Comparison of ENCODE assay signal across 12 cellular contexts in the genomic region with DNA sequence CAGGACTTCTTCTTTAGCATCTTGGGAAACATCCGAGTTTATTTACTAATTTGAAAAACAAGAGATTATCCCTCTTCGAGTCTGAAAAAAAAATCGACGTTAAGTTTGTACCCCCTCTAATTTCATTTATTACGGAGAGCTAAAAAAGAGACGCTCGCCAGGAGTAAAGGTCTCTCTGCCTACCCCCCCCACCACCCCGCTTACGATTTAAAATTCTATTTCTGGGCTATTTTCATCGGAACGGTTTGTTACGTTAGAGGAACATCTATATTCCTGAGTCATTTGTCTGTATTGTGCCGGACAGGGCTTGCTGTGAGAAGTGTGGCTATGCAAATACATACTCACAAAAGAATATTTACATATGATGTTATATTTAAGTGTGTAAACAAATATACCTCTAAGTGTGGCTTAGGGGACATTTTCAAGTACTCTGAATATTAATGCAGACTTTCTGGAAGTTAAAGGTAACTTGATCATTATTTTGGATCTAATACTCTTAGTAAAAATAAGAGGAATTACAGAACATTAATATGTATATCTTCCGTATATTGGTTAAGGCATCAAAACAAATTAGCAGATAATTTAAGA. TPM values are rescaled to one million over a fixed set of nuclear protein-coding genes. Genes with fewer than 3 reads are reported as not detected.
A peak's percentile ranks its signal among the peaks of the same experiment; 100 is the strongest.
DNase-seq lines count a peak whose midpoint lies in the region; ATAC-seq and TF ChIP-seq lines count a peak whose summit lies in the region.
"Had no signal": no experiment of that assay in that cellular context is flagged by ENCODE, and none has a peak within 500 bp of the region (broad histone marks: within the 10 kb centered on the region; RNA-seq: fewer than 3 reads in every experiment).

No MANE protein-coding gene starts in this region.

- peaks cover 66% of the 10 kb centered on the region for H3K27me3 Mint-ChIP-seq in T-helper 2 cell treated with Interferon-gamma antibody and Interleukin-4, amounts not matched to agents 5 μg/mL and 100 μg/mL, for 36 hours (ENCODE audit: low read depth)
- peaks cover 43% of the 10 kb centered on the region for H3K27me3 Mint-ChIP-seq in IgD-negative memory B cell

- H4K20me1 ChIP-seq in osteoblast (ENCODE audit: insufficient read depth, low read length) = peaks cover 3% of the 10 kb centered on the region

- peaks cover 6% of the 10 kb centered on the region for H3K9me3 Mint-ChIP-seq in T-helper 2 cell treated with Interferon-gamma antibody and Interleukin-4, amounts not matched to agents 5 μg/mL and 100 μg/mL, for 36 hours
- peaks cover 5 to 25% (median 8%) of the 10 kb centered on the region in 3 donors for H3K9me3 Mint-ChIP-seq in IgD-negative memory B cell

- no peaks in the 10 kb centered on the region for H3K36me3 ChIP-seq in osteoblast (ENCODE audit: insufficient read depth, low read length)

- H3K4me1 ChIP-seq in osteoblast (ENCODE audit: insufficient read depth, low read length) = peaks cover 20% of the 10 kb centered on the region
- H3K4me1 ChIP-seq: foreskin keratinocyte had no signal

- H3K4me3 ChIP-seq in osteoblast (ENCODE audit: insufficient read depth, low read length) = peak overlapping the region; percentile 84

- no peak overlapping the region for H3K27ac Mint-ChIP-seq in T-helper 2 cell treated with Interferon-gamma antibody and Interleukin-4, amounts not matched to agents 5 μg/mL and 100 μg/mL, for 36 hours
- peak overlapping the region; percentile 88 to 99 (median 97) for H3K27ac Mint-ChIP-seq in IgD-negative memory B cell

- peak overlapping the region; percentile 83 for H3K4me2 ChIP-seq in osteoblast (ENCODE audit: insufficient read depth, low read length)

- H3K79me2 ChIP-seq in osteoblast (ENCODE audit: insufficient read depth, low read length) = peaks cover 42% of the 10 kb centered on the region

- TF ChIP-seq CTCF in osteoblast (IDR thresholded peaks at IDR 0.05; ENCODE audit: extremely low read depth, low read depth, low read length) = no peak

- peaks cover 55% of the 10 kb centered on the region for H3K4me1 Mint-ChIP-seq in T-helper 2 cell treated with Interferon-gamma antibody and Interleukin-4, amounts not matched to agents 5 μg/mL and 100 μg/mL, for 36 hours (ENCODE audit: low read depth)
- peaks cover 28 to 53% (median 36%) of the 10 kb centered on the region in 3 donors for H3K4me1 Mint-ChIP-seq in IgD-negative memory B cell

- H3K9me3 ChIP-seq in osteoblast (ENCODE audit: low read depth, low read length) = no peaks in the 10 kb centered on the region

- peak overlapping the region; percentile 70 for H3K4me3 Mint-ChIP-seq in T-helper 2 cell treated with Interferon-gamma antibody and Interleukin-4, amounts not matched to agents 5 μg/mL and 100 μg/mL, for 36 hours
- H3K4me3 Mint-ChIP-seq in IgD-negative memory B cell = peak overlapping the region in 3 of 4 donors; percentile 77 to 100 (median 92)

- DNase-seq in T-helper 2 cell treated with Interferon-gamma antibody and Interleukin-4, amounts not matched to agents 5 μg/mL and 100 μg/mL, for 36 hours (ENCODE audit: low spot score) = no peak
- DNase-seq in T-helper 2 cell (no peak), astrocyte of the hippocampus (ENCODE audit: low read depth, low spot score) (peak; percentile 4), osteoblast (ENCODE audit: insufficient read length, low spot score, missing footprints) (no peak), NCI-H446 (lab: John Stamatoyannopoulos, UW) (no peak), SW480 (ENCODE audit: low spot score) (no peak)
- DNase-seq: foreskin keratinocyte, NCI-H1105 had no signal

- peaks cover 10% of the 10 kb centered on the region for H3K36me3 Mint-ChIP-seq in T-helper 2 cell treated with Interferon-gamma antibody and Interleukin-4, amounts not matched to agents 5 μg/mL and 100 μg/mL, for 36 hours (ENCODE audit: low read depth)
- H3K36me3 Mint-ChIP-seq in IgD-negative memory B cell = peaks cover 3% of the 10 kb centered on the region

- ATAC-seq in HG03108 (IDR thresholded peaks at IDR 0.05; ENCODE audit: unreplicated experiment) = no peak
- ATAC-seq: foreskin keratinocyte had no signal

- H3K27me3 ChIP-seq in osteoblast (ENCODE audit: insufficient read depth, low read length) = peaks cover 35% of the 10 kb centered on the region

- H3K27ac ChIP-seq in osteoblast (ENCODE audit: low read depth, low read length) = no peak overlapping the region
- H3K27ac ChIP-seq: BLaER1 treated with 17β-estradiol and CSF1 and Interleukin-3, amounts not matched to agents 10 nM and 100 nM; foreskin keratinocyte had no signal

- H2AFZ ChIP-seq in osteoblast (ENCODE audit: low read length) = peak overlapping the region; percentile 85

RNA-seq across cellular contexts. Expression of gene SHOX2, which starts 1.4 kb away (rescaled TPM):
- polyA plus RNA-seq in IgD-negative memory B cell = not detected
- 11.2 and 12.3 TPM in 2 replicates for total RNA-seq in osteoblast
- total RNA-seq: foreskin keratinocyte; T-helper 2 cell treated with Interferon-gamma antibody and Interleukin-4, amounts not matched to agents 100 ng/mL and 5 ng/mL, for 36 hours had no signal
- polyA plus RNA-seq: foreskin keratinocyte had no signal

RNA-seq across cellular contexts. Expression of gene RSRC1, which starts 2.3 kb away (rescaled TPM):
- 42.3 TPM for polyA plus RNA-seq in IgD-negative memory B cell
- 69.8 and 73.1 TPM in 2 replicates for total RNA-seq in osteoblast
